Comparison of ENCODE assay signal across 22 cellular contexts in genomic region chr2:201984333-201984732, GRCh38.
"Had no signal": no experiment of that assay in that cellular context is flagged by ENCODE, and none has a peak within 500 bp of the region (broad histone marks: within the 10 kb centered on the region; RNA-seq: fewer than 3 reads in every experiment).

No MANE protein-coding gene starts in this region.

- ATAC-seq: activated naive CD8-positive, alpha-beta T cell treated with anti-CD3 and anti-CD28 coated beads, Interleukin-2, amount 50 U/mL, for 24 hours; activated T-helper 17 cell treated with anti-CD3 and anti-CD28 coated beads, Interleukin-2, amount 50 U/mL, for 72 hours; effector memory CD8-positive, alpha-beta T cell; gastroesophageal sphincter had no signal

- H3K4me3 Mint-ChIP-seq: activated CD4-positive, alpha-beta memory T cell treated with anti-CD3 and anti-CD28 coated beads, Interleukin-2, amount 10 ng/mL, durations not matched to agents 7 days and 5 days; activated CD4-positive, alpha-beta T cell treated with anti-CD3 and anti-CD28 coated beads, Interleukin-2, amount 10 ng/mL, durations not matched to agents 7 days and 5 days; activated naive CD4-positive, alpha-beta T cell treated with anti-CD3 and anti-CD28 coated beads, Interleukin-2, amount 50 U/mL, for 24 hours; activated naive CD8-positive, alpha-beta T cell treated with anti-CD3 and anti-CD28 coated beads, Interleukin-2, amount 50 U/mL, for 24 hours; activated T-cell treated with anti-CD3 and anti-CD28 coated beads, Interleukin-2, amount 50 U/mL, for 24 hours; activated T-helper 17 cell treated with anti-CD3 and anti-CD28 coated beads, Interleukin-2, amount 50 U/mL, for 72 hours; effector memory CD8-positive, alpha-beta T cell; memory B cell; natural killer cell had no signal

- H3K4me1 ChIP-seq: spleen, transverse colon had no signal

- FAIRE-seq: endothelial cell of umbilical vein, TTC549 had no signal

- H3K36me3 ChIP-seq: gastroesophageal sphincter, spleen, transverse colon had no signal

- H3K4me1 Mint-ChIP-seq: activated CD4-positive, alpha-beta memory T cell treated with anti-CD3 and anti-CD28 coated beads, Interleukin-2, amount 10 ng/mL, durations not matched to agents 7 days and 5 days; activated naive CD4-positive, alpha-beta T cell treated with anti-CD3 and anti-CD28 coated beads, Interleukin-2, amount 50 U/mL, for 24 hours; activated naive CD8-positive, alpha-beta T cell treated with anti-CD3 and anti-CD28 coated beads, Interleukin-2, amount 50 U/mL, for 24 hours; activated T-helper 17 cell treated with anti-CD3 and anti-CD28 coated beads, Interleukin-2, amount 50 U/mL, for 72 hours; natural killer cell had no signal

- H3K4me3 ChIP-seq: coronary artery, gastroesophageal sphincter, spleen, testis, transverse colon had no signal

- H3K9me3 Mint-ChIP-seq: activated CD4-positive, alpha-beta memory T cell treated with anti-CD3 and anti-CD28 coated beads, Interleukin-2, amount 10 ng/mL, durations not matched to agents 7 days and 5 days; activated CD4-positive, alpha-beta T cell treated with anti-CD3 and anti-CD28 coated beads, Interleukin-2, amount 10 ng/mL, durations not matched to agents 7 days and 5 days; activated naive CD4-positive, alpha-beta T cell treated with anti-CD3 and anti-CD28 coated beads, Interleukin-2, amount 50 U/mL, for 24 hours; activated naive CD8-positive, alpha-beta T cell treated with anti-CD3 and anti-CD28 coated beads, Interleukin-2, amount 50 U/mL, for 24 hours; activated T-cell treated with anti-CD3 and anti-CD28 coated beads, Interleukin-2, amount 50 U/mL, for 24 hours; activated T-helper 17 cell treated with anti-CD3 and anti-CD28 coated beads, Interleukin-2, amount 50 U/mL, for 72 hours; effector memory CD8-positive, alpha-beta T cell; memory B cell; natural killer cell had no signal

- H3K27me3 Mint-ChIP-seq: activated CD4-positive, alpha-beta memory T cell treated with anti-CD3 and anti-CD28 coated beads, Interleukin-2, amount 10 ng/mL, durations not matched to agents 7 days and 5 days; activated CD4-positive, alpha-beta T cell treated with anti-CD3 and anti-CD28 coated beads, Interleukin-2, amount 10 ng/mL, durations not matched to agents 7 days and 5 days; activated naive CD4-positive, alpha-beta T cell treated with anti-CD3 and anti-CD28 coated beads, Interleukin-2, amount 50 U/mL, for 24 hours; activated naive CD8-positive, alpha-beta T cell treated with anti-CD3 and anti-CD28 coated beads, Interleukin-2, amount 50 U/mL, for 24 hours had no signal

- H3K9me3 ChIP-seq: gastroesophageal sphincter, spleen, testis, transverse colon had no signal

- H3K27ac ChIP-seq: coronary artery, spleen, testis, transverse colon had no signal

- DNase-seq: activated CD4-positive, alpha-beta memory T cell treated with anti-CD3 and anti-CD28 coated beads, Interleukin-2, amount 10 ng/mL, durations not matched to agents 7 days and 5 days; activated CD4-positive, alpha-beta T cell treated with anti-CD3 and anti-CD28 coated beads, Interleukin-2, amount 10 ng/mL, durations not matched to agents 7 days and 5 days; activated CD4-positive, CD25-positive, alpha-beta regulatory T cell treated with anti-CD3 and anti-CD28 coated beads, Interleukin-2, amount 50 U/mL, for 72 hours; activated CD8-positive, alpha-beta memory T cell treated with anti-CD3 and anti-CD28 coated beads, Interleukin-2, amount 50 U/mL, for 48 hours; activated gamma-delta T cell treated with Interleukin-2 at 50 U/mL for 16 hours; activated naive CD8-positive, alpha-beta T cell treated with anti-CD3 and anti-CD28 coated beads, Interleukin-2, amount 50 U/mL, for 24 hours; activated T-cell treated with anti-CD3 and anti-CD28 coated beads, Interleukin-2, amount 50 U/mL, for 24 hours; effector memory CD8-positive, alpha-beta T cell; natural killer cell; right cardiac atrium; spleen; stimulated activated naive CD8-positive, alpha-beta T cell treated with anti-CD3 and anti-CD28 coated beads, Interleukin-15, Interleukin-2, amounts not matched to agents 100 U/mL and 50 U/mL, for 24 hours; T-helper 9 cell; transverse colon had no signal

- H3K36me3 Mint-ChIP-seq: activated naive CD4-positive, alpha-beta T cell treated with anti-CD3 and anti-CD28 coated beads, Interleukin-2, amount 50 U/mL, for 24 hours; memory B cell; natural killer cell had no signal

- H3K27me3 ChIP-seq: gastroesophageal sphincter, testis, transverse colon had no signal

- H3K27ac Mint-ChIP-seq: activated CD4-positive, alpha-beta memory T cell treated with anti-CD3 and anti-CD28 coated beads, Interleukin-2, amount 10 ng/mL, durations not matched to agents 7 days and 5 days; activated CD4-positive, alpha-beta T cell treated with anti-CD3 and anti-CD28 coated beads, Interleukin-2, amount 10 ng/mL, durations not matched to agents 7 days and 5 days; activated naive CD4-positive, alpha-beta T cell treated with anti-CD3 and anti-CD28 coated beads, Interleukin-2, amount 50 U/mL, for 24 hours; activated naive CD8-positive, alpha-beta T cell treated with anti-CD3 and anti-CD28 coated beads, Interleukin-2, amount 50 U/mL, for 24 hours; activated T-cell treated with anti-CD3 and anti-CD28 coated beads, Interleukin-2, amount 50 U/mL, for 24 hours; activated T-helper 17 cell treated with anti-CD3 and anti-CD28 coated beads, Interleukin-2, amount 50 U/mL, for 72 hours; memory B cell; natural killer cell had no signal
